Comparison of ENCODE assay signal across 1 cellular context in the genomic region with DNA sequence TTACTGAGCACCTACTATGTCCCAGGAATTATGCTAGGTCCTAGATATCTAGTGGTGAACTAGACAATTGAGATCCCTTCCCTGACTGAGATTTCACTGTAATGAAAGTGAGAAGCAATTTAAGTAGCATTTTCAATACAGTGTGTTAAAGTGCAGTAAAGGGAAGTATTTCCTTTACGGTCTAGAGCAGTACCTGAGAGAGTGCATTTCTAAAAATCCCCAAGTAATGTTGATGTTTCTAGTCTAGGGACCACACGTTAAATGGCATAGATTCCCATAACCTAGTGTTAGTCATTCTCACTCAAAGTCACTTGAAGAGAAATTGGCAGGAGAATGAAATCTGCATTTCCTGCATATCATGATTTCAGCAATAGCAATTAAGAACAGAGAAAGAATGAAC.
TF ChIP-seq lines count a peak whose summit lies in the region.

No MANE protein-coding gene starts in this region.

TF ChIP-seq in GM23338, 12 proteins besides CTCF, POLR2A, EP300 and RAD21 (continued from another document):
- TF ChIP-seq, protein P1, sequence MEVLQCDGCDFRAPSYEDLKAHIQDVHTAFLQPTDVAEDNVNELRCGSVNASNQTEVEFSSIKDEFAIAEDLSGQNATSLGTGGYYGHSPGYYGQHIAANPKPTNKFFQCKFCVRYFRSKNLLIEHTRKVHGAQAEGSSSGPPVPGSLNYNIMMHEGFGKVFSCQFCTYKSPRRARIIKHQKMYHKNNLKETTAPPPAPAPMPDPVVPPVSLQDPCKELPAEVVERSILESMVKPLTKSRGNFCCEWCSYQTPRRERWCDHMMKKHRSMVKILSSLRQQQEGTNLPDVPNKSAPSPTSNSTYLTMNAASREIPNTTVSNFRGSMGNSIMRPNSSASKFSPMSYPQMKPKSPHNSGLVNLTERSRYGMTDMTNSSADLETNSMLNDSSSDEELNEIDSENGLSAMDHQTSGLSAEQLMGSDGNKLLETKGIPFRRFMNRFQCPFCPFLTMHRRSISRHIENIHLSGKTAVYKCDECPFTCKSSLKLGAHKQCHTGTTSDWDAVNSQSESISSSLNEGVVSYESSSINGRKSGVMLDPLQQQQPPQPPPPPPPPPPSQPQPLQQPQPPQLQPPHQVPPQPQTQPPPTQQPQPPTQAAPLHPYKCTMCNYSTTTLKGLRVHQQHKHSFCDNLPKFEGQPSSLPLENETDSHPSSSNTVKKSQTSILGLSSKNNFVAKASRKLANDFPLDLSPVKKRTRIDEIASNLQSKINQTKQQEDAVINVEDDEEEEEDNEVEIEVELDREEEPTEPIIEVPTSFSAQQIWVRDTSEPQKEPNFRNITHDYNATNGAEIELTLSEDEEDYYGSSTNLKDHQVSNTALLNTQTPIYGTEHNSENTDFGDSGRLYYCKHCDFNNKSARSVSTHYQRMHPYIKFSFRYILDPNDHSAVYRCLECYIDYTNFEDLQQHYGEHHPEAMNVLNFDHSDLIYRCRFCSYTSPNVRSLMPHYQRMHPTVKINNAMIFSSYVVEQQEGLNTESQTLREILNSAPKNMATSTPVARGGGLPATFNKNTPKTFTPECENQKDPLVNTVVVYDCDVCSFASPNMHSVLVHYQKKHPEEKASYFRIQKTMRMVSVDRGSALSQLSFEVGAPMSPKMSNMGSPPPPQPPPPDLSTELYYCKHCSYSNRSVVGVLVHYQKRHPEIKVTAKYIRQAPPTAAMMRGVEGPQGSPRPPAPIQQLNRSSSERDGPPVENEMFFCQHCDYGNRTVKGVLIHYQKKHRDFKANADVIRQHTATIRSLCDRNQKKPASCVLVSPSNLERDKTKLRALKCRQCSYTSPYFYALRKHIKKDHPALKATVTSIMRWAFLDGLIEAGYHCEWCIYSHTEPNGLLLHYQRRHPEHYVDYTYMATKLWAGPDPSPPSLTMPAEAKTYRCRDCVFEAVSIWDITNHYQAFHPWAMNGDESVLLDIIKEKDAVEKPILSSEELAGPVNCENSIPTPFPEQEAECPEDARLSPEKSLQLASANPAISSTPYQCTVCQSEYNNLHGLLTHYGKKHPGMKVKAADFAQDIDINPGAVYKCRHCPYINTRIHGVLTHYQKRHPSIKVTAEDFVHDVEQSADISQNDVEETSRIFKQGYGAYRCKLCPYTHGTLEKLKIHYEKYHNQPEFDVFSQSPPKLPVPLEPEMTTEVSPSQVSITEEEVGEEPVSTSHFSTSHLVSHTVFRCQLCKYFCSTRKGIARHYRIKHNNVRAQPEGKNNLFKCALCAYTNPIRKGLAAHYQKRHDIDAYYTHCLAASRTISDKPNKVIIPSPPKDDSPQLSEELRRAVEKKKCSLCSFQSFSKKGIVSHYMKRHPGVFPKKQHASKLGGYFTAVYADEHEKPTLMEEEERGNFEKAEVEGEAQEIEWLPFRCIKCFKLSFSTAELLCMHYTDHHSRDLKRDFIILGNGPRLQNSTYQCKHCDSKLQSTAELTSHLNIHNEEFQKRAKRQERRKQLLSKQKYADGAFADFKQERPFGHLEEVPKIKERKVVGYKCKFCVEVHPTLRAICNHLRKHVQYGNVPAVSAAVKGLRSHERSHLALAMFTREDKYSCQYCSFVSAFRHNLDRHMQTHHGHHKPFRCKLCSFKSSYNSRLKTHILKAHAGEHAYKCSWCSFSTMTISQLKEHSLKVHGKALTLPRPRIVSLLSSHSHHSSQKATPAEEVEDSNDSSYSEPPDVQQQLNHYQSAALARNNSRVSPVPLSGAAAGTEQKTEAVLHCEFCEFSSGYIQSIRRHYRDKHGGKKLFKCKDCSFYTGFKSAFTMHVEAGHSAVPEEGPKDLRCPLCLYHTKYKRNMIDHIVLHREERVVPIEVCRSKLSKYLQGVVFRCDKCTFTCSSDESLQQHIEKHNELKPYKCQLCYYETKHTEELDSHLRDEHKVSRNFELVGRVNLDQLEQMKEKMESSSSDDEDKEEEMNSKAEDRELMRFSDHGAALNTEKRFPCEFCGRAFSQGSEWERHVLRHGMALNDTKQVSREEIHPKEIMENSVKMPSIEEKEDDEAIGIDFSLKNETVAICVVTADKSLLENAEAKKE (CRISPR knock-in tag; IDR thresholded peaks at IDR 0.05) = no peak
- TF ChIP-seq ZNF114 (CRISPR knock-in tag; IDR thresholded peaks at IDR 0.05) = no peak
- TF ChIP-seq, protein P2, sequence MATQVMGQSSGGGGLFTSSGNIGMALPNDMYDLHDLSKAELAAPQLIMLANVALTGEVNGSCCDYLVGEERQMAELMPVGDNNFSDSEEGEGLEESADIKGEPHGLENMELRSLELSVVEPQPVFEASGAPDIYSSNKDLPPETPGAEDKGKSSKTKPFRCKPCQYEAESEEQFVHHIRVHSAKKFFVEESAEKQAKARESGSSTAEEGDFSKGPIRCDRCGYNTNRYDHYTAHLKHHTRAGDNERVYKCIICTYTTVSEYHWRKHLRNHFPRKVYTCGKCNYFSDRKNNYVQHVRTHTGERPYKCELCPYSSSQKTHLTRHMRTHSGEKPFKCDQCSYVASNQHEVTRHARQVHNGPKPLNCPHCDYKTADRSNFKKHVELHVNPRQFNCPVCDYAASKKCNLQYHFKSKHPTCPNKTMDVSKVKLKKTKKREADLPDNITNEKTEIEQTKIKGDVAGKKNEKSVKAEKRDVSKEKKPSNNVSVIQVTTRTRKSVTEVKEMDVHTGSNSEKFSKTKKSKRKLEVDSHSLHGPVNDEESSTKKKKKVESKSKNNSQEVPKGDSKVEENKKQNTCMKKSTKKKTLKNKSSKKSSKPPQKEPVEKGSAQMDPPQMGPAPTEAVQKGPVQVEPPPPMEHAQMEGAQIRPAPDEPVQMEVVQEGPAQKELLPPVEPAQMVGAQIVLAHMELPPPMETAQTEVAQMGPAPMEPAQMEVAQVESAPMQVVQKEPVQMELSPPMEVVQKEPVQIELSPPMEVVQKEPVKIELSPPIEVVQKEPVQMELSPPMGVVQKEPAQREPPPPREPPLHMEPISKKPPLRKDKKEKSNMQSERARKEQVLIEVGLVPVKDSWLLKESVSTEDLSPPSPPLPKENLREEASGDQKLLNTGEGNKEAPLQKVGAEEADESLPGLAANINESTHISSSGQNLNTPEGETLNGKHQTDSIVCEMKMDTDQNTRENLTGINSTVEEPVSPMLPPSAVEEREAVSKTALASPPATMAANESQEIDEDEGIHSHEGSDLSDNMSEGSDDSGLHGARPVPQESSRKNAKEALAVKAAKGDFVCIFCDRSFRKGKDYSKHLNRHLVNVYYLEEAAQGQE (IDR thresholded peaks at IDR 0.05; ENCODE audit: unreplicated experiment) = no peak
